In the genomic region with DNA sequence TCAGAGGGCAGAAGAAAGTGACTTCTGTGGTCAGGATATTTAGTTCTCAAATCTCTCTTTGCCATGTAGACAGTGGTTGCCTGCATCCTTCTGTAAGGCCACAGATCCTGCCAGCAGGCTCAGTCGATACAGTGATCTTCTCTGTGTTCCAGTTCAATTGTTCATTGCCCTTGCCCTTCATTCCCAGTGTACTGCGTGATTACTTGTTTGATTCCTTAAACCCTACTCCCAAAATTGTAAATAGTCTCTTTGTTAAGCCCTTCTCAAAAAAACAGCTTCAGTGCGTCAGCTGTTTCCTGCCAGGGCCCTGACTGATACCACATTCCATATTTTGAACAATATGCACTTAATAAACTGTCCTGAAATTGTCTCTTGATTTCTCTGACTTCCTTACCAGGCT, we compare ENCODE assay signal across 1 cellular context.
TF ChIP-seq lines count a peak whose summit lies in the region.

No MANE protein-coding gene starts in this region.

TF ChIP-seq in IMR-90, 13 proteins besides CTCF, POLR2A, EP300 and RAD21:
- TF ChIP-seq, protein P1, sequence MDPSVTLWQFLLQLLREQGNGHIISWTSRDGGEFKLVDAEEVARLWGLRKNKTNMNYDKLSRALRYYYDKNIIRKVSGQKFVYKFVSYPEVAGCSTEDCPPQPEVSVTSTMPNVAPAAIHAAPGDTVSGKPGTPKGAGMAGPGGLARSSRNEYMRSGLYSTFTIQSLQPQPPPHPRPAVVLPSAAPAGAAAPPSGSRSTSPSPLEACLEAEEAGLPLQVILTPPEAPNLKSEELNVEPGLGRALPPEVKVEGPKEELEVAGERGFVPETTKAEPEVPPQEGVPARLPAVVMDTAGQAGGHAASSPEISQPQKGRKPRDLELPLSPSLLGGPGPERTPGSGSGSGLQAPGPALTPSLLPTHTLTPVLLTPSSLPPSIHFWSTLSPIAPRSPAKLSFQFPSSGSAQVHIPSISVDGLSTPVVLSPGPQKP (IDR thresholded peaks at IDR 0.05; ENCODE audit: borderline replicate concordance, low read depth, low read length): no peak
- TF ChIP-seq MXI1 (IDR thresholded peaks at IDR 0.05; ENCODE audit: borderline replicate concordance, low read depth, low read length) (no peak), RCOR1 (IDR thresholded peaks at IDR 0.05; ENCODE audit: insufficient replicate concordance, low read length) (no peak), RFX5 (IDR thresholded peaks at IDR 0.05; ENCODE audit: low read depth, low read length) (no peak), FOS (IDR thresholded peaks at IDR 0.05; ENCODE audit: low read depth, low read length) (no peak), MAFK (IDR thresholded peaks at IDR 0.05; ENCODE audit: low read depth, low read length) (no peak), BHLHE40 (IDR thresholded peaks at IDR 0.05; ENCODE audit: low read depth, low read length) (no peak), SMC3 (IDR thresholded peaks at IDR 0.05; ENCODE audit: low read depth, low read length) (no peak), MAZ (IDR thresholded peaks at IDR 0.05; ENCODE audit: borderline replicate concordance, low read depth, low read length) (no peak), CEBPB (IDR thresholded peaks at IDR 0.05; ENCODE audit: low read depth, low read length) (no peak), CHD1 (IDR thresholded peaks at IDR 0.05; ENCODE audit: low read depth, low read length) (no peak), NFE2L2 (IDR thresholded peaks at IDR 0.05; ENCODE audit: low read depth, low read length) (no peak)
- TF ChIP-seq, protein P2, sequence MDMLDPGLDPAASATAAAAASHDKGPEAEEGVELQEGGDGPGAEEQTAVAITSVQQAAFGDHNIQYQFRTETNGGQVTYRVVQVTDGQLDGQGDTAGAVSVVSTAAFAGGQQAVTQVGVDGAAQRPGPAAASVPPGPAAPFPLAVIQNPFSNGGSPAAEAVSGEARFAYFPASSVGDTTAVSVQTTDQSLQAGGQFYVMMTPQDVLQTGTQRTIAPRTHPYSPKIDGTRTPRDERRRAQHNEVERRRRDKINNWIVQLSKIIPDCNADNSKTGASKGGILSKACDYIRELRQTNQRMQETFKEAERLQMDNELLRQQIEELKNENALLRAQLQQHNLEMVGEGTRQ (IDR thresholded peaks at IDR 0.05; ENCODE audit: low read depth, low read length): no peak
TF ChIP-seq in IMR-90: peak in this region for 0.
